Comparison of ENCODE assay signal across 26 cellular contexts in genomic region chr6:14498748-14499147, GRCh38.
"Had no signal": no experiment of that assay in that cellular context is flagged by ENCODE, and none has a peak within 500 bp of the region (broad histone marks: within the 10 kb centered on the region; RNA-seq: fewer than 3 reads in every experiment).

No MANE protein-coding gene starts in this region.

- H3K27ac Mint-ChIP-seq: dendritic cell treated with granulocyte-macrophage colony-stimulating factor and Interleukin-4, amounts not matched to agents 40 ng/mL and 50 ng/mL, for 4 days; effector memory CD8-positive, alpha-beta T cell; endodermal cell; mesothelial cell of epicardium had no signal

- H3K27me3 ChIP-seq: colonic mucosa, esophagus squamous epithelium, gastrocnemius medialis, heart right ventricle, left lung had no signal

- H3K4me3 ChIP-seq: colonic mucosa, esophagus squamous epithelium, gastrocnemius medialis, heart right ventricle, left lung, lower lobe of right lung, mucosa of descending colon had no signal

- ATAC-seq: effector memory CD8-positive, alpha-beta T cell; esophagus mucosa; gastrocnemius medialis; heart right ventricle; left cardiac atrium; left lung; left ventricle myocardium superior; lower lobe of right lung; mucosa of descending colon; naive thymus-derived CD4-positive, alpha-beta T cell had no signal

- FAIRE-seq: endometrium, islet of Langerhans, keratinocyte had no signal

- H3K27ac ChIP-seq: colonic mucosa, epithelial cell of prostate, esophagus squamous epithelium, gastrocnemius medialis, heart right ventricle, left lung, lower lobe of right lung had no signal

- H3K9me3 Mint-ChIP-seq: dendritic cell treated with granulocyte-macrophage colony-stimulating factor and Interleukin-4, amounts not matched to agents 40 ng/mL and 50 ng/mL, for 4 days; effector memory CD8-positive, alpha-beta T cell had no signal

- H3K36me3 ChIP-seq: colonic mucosa, esophagus squamous epithelium, gastrocnemius medialis, heart right ventricle, left lung, lower lobe of right lung had no signal

- H3K27me3 Mint-ChIP-seq: dendritic cell treated with granulocyte-macrophage colony-stimulating factor and Interleukin-4, amounts not matched to agents 40 ng/mL and 50 ng/mL, for 4 days had no signal

- DNase-seq: colonic mucosa; cortex of kidney; effector CD8-positive, alpha-beta T cell; effector memory CD8-positive, alpha-beta T cell; endodermal cell; erythroblast; esophagus squamous epithelium; foreskin fibroblast; foreskin melanocyte; gastrocnemius medialis; heart right ventricle; hippocampal formation; left cardiac atrium; left lung; left ventricle myocardium superior; lower lobe of right lung; mesenchymal stem cell; mucosa of descending colon; naive thymus-derived CD4-positive, alpha-beta T cell had no signal

- H3K36me3 Mint-ChIP-seq: mesothelial cell of epicardium had no signal

- H3K4me1 ChIP-seq: colonic mucosa, gastrocnemius medialis, left lung, lower lobe of right lung had no signal

- H3K9me3 ChIP-seq: colonic mucosa, esophagus squamous epithelium, gastrocnemius medialis, lower lobe of right lung, mucosa of descending colon had no signal

- H3K4me3 Mint-ChIP-seq: dendritic cell treated with granulocyte-macrophage colony-stimulating factor and Interleukin-4, amounts not matched to agents 40 ng/mL and 50 ng/mL, for 4 days; effector memory CD8-positive, alpha-beta T cell; endodermal cell; mesothelial cell of epicardium; naive thymus-derived CD4-positive, alpha-beta T cell had no signal
